12 cellular contexts compared by ENCODE assay signal in the genomic region with DNA sequence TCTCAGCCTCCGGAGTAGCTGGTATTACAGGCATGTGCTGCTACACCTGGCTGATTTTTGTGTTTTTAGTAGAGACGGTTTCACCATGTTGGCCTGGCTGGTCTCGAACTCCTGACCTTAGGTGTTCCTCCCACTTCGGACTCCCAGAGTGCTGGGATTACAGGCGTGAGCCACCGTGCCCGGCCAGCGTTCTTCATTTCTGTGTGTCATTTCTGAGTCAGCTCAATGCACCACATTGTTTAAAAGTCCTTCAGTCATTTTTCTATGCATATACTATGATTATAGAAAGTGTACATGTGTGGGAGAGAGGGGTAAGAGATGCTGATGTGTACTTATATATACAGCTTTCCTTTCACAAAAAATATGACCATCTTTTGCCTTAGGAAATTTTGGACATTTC. TPM values are rescaled to one million over a fixed set of nuclear protein-coding genes. Genes with fewer than 3 reads are reported as not detected.
DNase-seq lines count a peak whose midpoint lies in the region; ATAC-seq and TF ChIP-seq lines count a peak whose summit lies in the region.
"Had no signal": no experiment of that assay in that cellular context is flagged by ENCODE, and none has a peak within 500 bp of the region (broad histone marks: within the 10 kb centered on the region; RNA-seq: fewer than 3 reads in every experiment).

No MANE protein-coding gene starts in this region.

- TF ChIP-seq CTCF in OCI-LY3 (IDR thresholded peaks at IDR 0.05; ENCODE audit: low read depth, low read length) = no peak

- peaks cover 51% of the 10 kb centered on the region for H3K4me1 Mint-ChIP-seq in activated naive CD4-positive, alpha-beta T cell treated with anti-CD3 and anti-CD28 coated beads for 36 hours (ENCODE audit: low read depth)
- H3K4me1 Mint-ChIP-seq in central memory CD8-positive, alpha-beta T cell = peaks cover 58% of the 10 kb centered on the region
- peaks cover 26 to 55% of the 10 kb centered on the region in 2 donors for H3K4me1 Mint-ChIP-seq in stimulated activated naive B cell treated with anti-CD40 and anti-IgM and Interleukin-4, amounts not matched to agents 10 μg/mL and 1 μg/mL and 100 μg/mL, for 72 hours

- DNase-seq in activated naive CD4-positive, alpha-beta T cell treated with anti-CD3 and anti-CD28 coated beads for 36 hours = no peak
- no peak for DNase-seq in activated naive CD4-positive, alpha-beta T cell treated with anti-CD3 and anti-CD28 coated beads, Interleukin-2, amount 50 U/mL, for 72 hours (ENCODE audit: low spot score in 2 of 2)
- no peak for DNase-seq in central memory CD8-positive, alpha-beta T cell (ENCODE audit: low spot score in 2 of 2)
- DNase-seq in stimulated activated naive B cell treated with anti-CD40 and anti-IgM and Interleukin-4, amounts not matched to agents 10 μg/mL and 1 μg/mL and 100 μg/mL, for 72 hours = no peak
- DNase-seq in substantia nigra (lab: John Stamatoyannopoulos, UW) (no peak), NCI-H1105 (lab: John Stamatoyannopoulos, UW) (no peak), hepatic stellate cell (ENCODE audit: low spot score) (no peak)
- DNase-seq: lower lobe of right lung; posterior cingulate gyrus; stimulated activated CD8-positive, alpha-beta memory T cell treated with anti-CD3 and anti-CD28 coated beads, Interleukin-4, amount 100 ng/mL, for 48 hours had no signal

- H3K36me3 Mint-ChIP-seq in activated naive CD4-positive, alpha-beta T cell treated with anti-CD3 and anti-CD28 coated beads for 36 hours (ENCODE audit: low read depth) = peaks cover 5% of the 10 kb centered on the region
- H3K36me3 Mint-ChIP-seq in activated naive CD4-positive, alpha-beta T cell treated with anti-CD3 and anti-CD28 coated beads, Interleukin-2, amount 50 U/mL, for 72 hours = peaks cover 18 to 26% of the 10 kb centered on the region in 2 donors
- H3K36me3 Mint-ChIP-seq in central memory CD8-positive, alpha-beta T cell (ENCODE audit: insufficient read depth) = peaks cover 20% of the 10 kb centered on the region
- H3K36me3 Mint-ChIP-seq in stimulated activated naive B cell treated with anti-CD40 and anti-IgM and Interleukin-4, amounts not matched to agents 10 μg/mL and 1 μg/mL and 100 μg/mL, for 72 hours = peaks cover 19 to 30% of the 10 kb centered on the region in 2 donors

- H3K9me3 ChIP-seq in OCI-LY3 (ENCODE audit: insufficient read depth, low read length) = no peaks in the 10 kb centered on the region
- H3K9me3 ChIP-seq: lower lobe of right lung had no signal

- H3K4me2 ChIP-seq in OCI-LY3 (ENCODE audit: low read length) = peak overlapping the region; percentile 34

- H3K4me1 ChIP-seq in OCI-LY3 (ENCODE audit: low read length) = peaks cover 43% of the 10 kb centered on the region

- peak overlapping the region; percentile 25 for H3K4me3 Mint-ChIP-seq in activated naive CD4-positive, alpha-beta T cell treated with anti-CD3 and anti-CD28 coated beads for 36 hours
- peak overlapping the region; percentile 92 for H3K4me3 Mint-ChIP-seq in central memory CD8-positive, alpha-beta T cell
- H3K4me3 Mint-ChIP-seq in stimulated activated naive B cell treated with anti-CD40 and anti-IgM and Interleukin-4, amounts not matched to agents 10 μg/mL and 1 μg/mL and 100 μg/mL, for 72 hours = peak overlapping the region; percentile 69 to 74

- peaks cover 71% of the 10 kb centered on the region for H3K79me2 ChIP-seq in OCI-LY3 (ENCODE audit: low read length)

- no peaks in the 10 kb centered on the region for H3K9me3 Mint-ChIP-seq in activated naive CD4-positive, alpha-beta T cell treated with anti-CD3 and anti-CD28 coated beads for 36 hours
- no peaks in the 10 kb centered on the region for H3K9me3 Mint-ChIP-seq in activated naive CD4-positive, alpha-beta T cell treated with anti-CD3 and anti-CD28 coated beads, Interleukin-2, amount 50 U/mL, for 72 hours
- no peaks in the 10 kb centered on the region for H3K9me3 Mint-ChIP-seq in central memory CD8-positive, alpha-beta T cell
- no peaks in the 10 kb centered on the region for H3K9me3 Mint-ChIP-seq in stimulated activated naive B cell treated with anti-CD40 and anti-IgM and Interleukin-4, amounts not matched to agents 10 μg/mL and 1 μg/mL and 100 μg/mL, for 72 hours

- peaks cover 16% of the 10 kb centered on the region for H4K20me1 ChIP-seq in OCI-LY3 (ENCODE audit: insufficient read depth, low read length)

- no peaks in the 10 kb centered on the region for H3K27me3 Mint-ChIP-seq in activated naive CD4-positive, alpha-beta T cell treated with anti-CD3 and anti-CD28 coated beads for 36 hours (ENCODE audit: low read depth)
- H3K27me3 Mint-ChIP-seq in central memory CD8-positive, alpha-beta T cell = no peaks in the 10 kb centered on the region
- no peaks in the 10 kb centered on the region for H3K27me3 Mint-ChIP-seq in stimulated activated naive B cell treated with anti-CD40 and anti-IgM and Interleukin-4, amounts not matched to agents 10 μg/mL and 1 μg/mL and 100 μg/mL, for 72 hours

- no peak for ATAC-seq in activated naive CD4-positive, alpha-beta T cell treated with anti-CD3 and anti-CD28 coated beads, Interleukin-2, amount 50 U/mL, for 72 hours
- ATAC-seq in central memory CD8-positive, alpha-beta T cell (replicated peaks; ENCODE audit: extremely low read depth, poor library complexity, severe bottlenecking) = no peak
- ATAC-seq in stimulated activated naive B cell treated with anti-CD40 and anti-IgM and Interleukin-4, amounts not matched to agents 10 μg/mL and 1 μg/mL and 100 μg/mL, for 72 hours (replicated peaks) = no peak
- ATAC-seq: lower lobe of right lung had no signal

- H3K27ac Mint-ChIP-seq in activated naive CD4-positive, alpha-beta T cell treated with anti-CD3 and anti-CD28 coated beads for 36 hours = no peak overlapping the region
- H3K27ac Mint-ChIP-seq in activated naive CD4-positive, alpha-beta T cell treated with anti-CD3 and anti-CD28 coated beads, Interleukin-2, amount 50 U/mL, for 72 hours = no peak overlapping the region
- no peak overlapping the region for H3K27ac Mint-ChIP-seq in central memory CD8-positive, alpha-beta T cell (ENCODE audit: low read depth)
- no peak overlapping the region for H3K27ac Mint-ChIP-seq in stimulated activated naive B cell treated with anti-CD40 and anti-IgM and Interleukin-4, amounts not matched to agents 10 μg/mL and 1 μg/mL and 100 μg/mL, for 72 hours

- CTCF ChIA-PET in activated naive CD4-positive, alpha-beta T cell treated with anti-CD3 and anti-CD28 coated beads for 36 hours (lab: Charles Lee) = no interaction called here

- no peak overlapping the region for H3K4me3 ChIP-seq in OCI-LY3 (ENCODE audit: low read length)
- H3K4me3 ChIP-seq: hepatocyte, lower lobe of right lung had no signal

- H3K9ac ChIP-seq in OCI-LY3 (ENCODE audit: low read length) = no peak overlapping the region

- peaks cover 23% of the 10 kb centered on the region for H3K36me3 ChIP-seq in OCI-LY3 (replicated peaks; ENCODE audit: low read depth, low read length)

- no peak overlapping the region for H2AFZ ChIP-seq in OCI-LY3 (ENCODE audit: low read depth, low read length)
- H2AFZ ChIP-seq: hepatocyte had no signal

- intact Hi-C loops in activated naive CD4-positive, alpha-beta T cell treated with anti-CD3 and anti-CD28 coated beads for 36 hours (cut with micrococcal nuclease) = loop anchor here (5.0 kb wide), 1 partner anchor 526 kb away; the partner anchor contains the start of gene SIDT1

- H3K27ac ChIP-seq in OCI-LY3 (ENCODE audit: low read length) (no peak overlapping the region), substantia nigra (ENCODE audit: low read depth, low read length, poor library complexity, severe bottlenecking) (no peak overlapping the region)
- H3K27ac ChIP-seq: hepatocyte, lower lobe of right lung had no signal

- no peaks in the 10 kb centered on the region for H3K27me3 ChIP-seq in OCI-LY3 (ENCODE audit: low read depth, low read length)
- H3K27me3 ChIP-seq: hepatocyte had no signal

RNA-seq across cellular contexts. Expression of gene QTRT2, which starts 2.1 kb away (rescaled TPM):
- total RNA-seq in activated naive CD4-positive, alpha-beta T cell treated with anti-CD3 and anti-CD28 coated beads for 36 hours = 10 to 100 TPM; 23.0 to 27.8 TPM
- total RNA-seq in activated naive CD4-positive, alpha-beta T cell treated with anti-CD3 and anti-CD28 coated beads, Interleukin-2, amount 50 U/mL, for 72 hours = 10 to 100 TPM; 28.9 to 38.0 TPM

RNA-seq across cellular contexts. Expression of gene CCDC191, which starts 2.3 kb away (rescaled TPM):
- 1 to 10 TPM; 1.8 to 2.0 TPM for total RNA-seq in activated naive CD4-positive, alpha-beta T cell treated with anti-CD3 and anti-CD28 coated beads for 36 hours
- total RNA-seq in activated naive CD4-positive, alpha-beta T cell treated with anti-CD3 and anti-CD28 coated beads, Interleukin-2, amount 50 U/mL, for 72 hours = 1 to 10 TPM in 1 of 2 donors, under 1 TPM in 1; 0.77 to 4.0 TPM

Comparison
In these comparisons a context has a peak if more than half of its experiments do, and no peak if none do; other contexts are left out.
1. H3K4me3 Mint-ChIP-seq: peak in every context shown above with its lines; median percentile 92 in central memory CD8-positive, alpha-beta T cell; 72 in stimulated activated naive B cell treated with anti-CD40 and anti-IgM and Interleukin-4, amounts not matched to agents 10 μg/mL and 1 μg/mL and 100 μg/mL, for 72 hours; 25 in activated naive CD4-positive, alpha-beta T cell treated with anti-CD3 and anti-CD28 coated beads for 36 hours.